Comparison of ENCODE assay signal across 2 cellular contexts in genomic region chr5:74433255-74434123, GRCh38.
TF ChIP-seq lines count a peak whose summit lies in the region.

No MANE protein-coding gene starts in this region.

TF ChIP-seq in SK-N-SH, 30 proteins besides CTCF, POLR2A, EP300 and RAD21 (continued from another document):
- no peak for TF ChIP-seq REST (IDR thresholded peaks at IDR 0.05; ENCODE audit: low read depth, low read length)
- TF ChIP-seq PBX3 (IDR thresholded peaks at IDR 0.05) = 0 out of 2 replicates have a peak, but pooled peaks have one; percentile 13
- no peak for TF ChIP-seq GATA2 (CRISPR knock-in tag; IDR thresholded peaks at IDR 0.05)
- no peak for TF ChIP-seq YY1 (IDR thresholded peaks at IDR 0.05; ENCODE audit: low read depth)

TF ChIP-seq in SK-N-SH treated with all-trans-retinoic acid at 6 μM for 48 hours, 23 proteins besides CTCF, POLR2A, EP300 and RAD21 (continued from another document):
- TF ChIP-seq TSHZ2 (CRISPR knock-in tag; IDR thresholded peaks at IDR 0.05) (no peak), OSR1 (CRISPR knock-in tag; IDR thresholded peaks at IDR 0.05) (no peak), GLIS3 (CRISPR knock-in tag; IDR thresholded peaks at IDR 0.05) (no peak), ISL1 (CRISPR knock-in tag; IDR thresholded peaks at IDR 0.05) (no peak), TOX (CRISPR knock-in tag; IDR thresholded peaks at IDR 0.05; ENCODE audit: borderline replicate concordance) (no peak)
TF ChIP-seq in SK-N-SH treated with all-trans-retinoic acid at 6 μM for 48 hours: peak in this region for 0.
